In the genomic region with DNA sequence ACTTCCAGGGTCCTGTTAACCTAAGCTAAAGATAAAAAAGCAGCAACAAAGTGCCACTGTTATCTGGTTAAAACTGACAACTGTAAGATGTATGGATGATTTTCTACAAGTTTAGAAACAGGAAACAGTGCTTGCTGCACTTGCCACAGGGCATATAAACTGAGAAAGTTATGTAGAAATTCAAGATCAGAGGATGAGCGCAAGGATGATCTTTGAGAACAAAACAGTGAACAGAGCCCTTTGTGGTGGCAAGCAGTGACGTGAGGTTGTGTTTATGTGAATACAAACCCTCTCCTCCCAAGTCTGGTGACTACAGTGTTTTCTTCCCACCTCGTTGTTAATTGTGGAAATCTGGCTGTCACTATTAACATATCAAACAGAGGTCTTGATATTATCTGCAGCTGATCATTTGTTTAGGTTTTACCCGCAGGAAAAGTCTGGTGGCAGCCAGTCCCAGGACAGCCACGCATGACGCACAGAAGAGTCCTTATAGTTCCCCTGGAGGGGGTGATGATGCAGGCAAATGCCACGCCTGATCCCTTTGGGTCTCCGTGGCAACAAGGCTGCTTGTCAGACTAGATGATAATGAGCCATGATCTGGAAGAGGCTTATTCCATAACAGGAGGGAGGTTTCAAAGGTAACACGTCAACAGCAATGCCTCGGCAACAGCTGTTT, we compare ENCODE assay signal across 8 cellular contexts. TPM values are rescaled to one million over a fixed set of nuclear protein-coding genes. Genes with fewer than 3 reads are reported as not detected.
DNase-seq lines count a peak whose midpoint lies in the region; ATAC-seq and TF ChIP-seq lines count a peak whose summit lies in the region.

No MANE protein-coding gene starts in this region.

- TF ChIP-seq CTCF in OCI-LY7 (conservative IDR thresholded peaks at IDR 0.05; ENCODE audit: low read length) = no peak
- no peak for TF ChIP-seq CTCF in left ventricle myocardium inferior (IDR thresholded peaks at IDR 0.05; ENCODE audit: borderline replicate concordance)

- peak overlapping the region; percentile 40; the same call in 1 of the 2 replicates for H2AFZ ChIP-seq in OCI-LY7 (ENCODE audit: low read length)

- POLR2A ChIA-PET in OCI-LY7 (lab: Charles Lee) = interaction anchor here (0.6 to 1.2 kb wide), 7 partner anchors 12 to 959 kb away, joined by 3 to 4 read pairs (median 3); no protein-coding TSS in a partner anchor

- H4K20me1 ChIP-seq in OCI-LY7 (ENCODE audit: insufficient read depth, low read length) = no peaks in the 10 kb centered on the region

- ATAC-seq in GM18520 (IDR thresholded peaks at IDR 0.05; ENCODE audit: unreplicated experiment) = no peak
- no peak for ATAC-seq in GM21737 (IDR thresholded peaks at IDR 0.05; ENCODE audit: unreplicated experiment)

- peak; percentile 52 for DNase-seq in GF-D8 (lab: John Stamatoyannopoulos, UW)
- no peak for DNase-seq in OCI-LY7 (ENCODE audit: low spot score)
- peak; percentile 13 to 56 (median 34) for DNase-seq in activated naive CD4-positive, alpha-beta T cell (lab: John Stamatoyannopoulos, UW)
- peak; percentile 56 for DNase-seq in left ventricle myocardium inferior
- peak; percentile 17 to 28 for DNase-seq in stimulated activated CD4-positive, alpha-beta T cell treated with anti-CD3 and anti-CD28 coated beads, Interleukin-1b, Interleukin-23, amount 100 ng/mL, for 4 hours (ENCODE audit: low read depth in 2 of 2)
- DNase-seq in NCI-H2081 (lab: John Stamatoyannopoulos, UW) = no peak

- H3K4me3 ChIP-seq in OCI-LY7 (ENCODE audit: low read depth, low read length, poor library complexity, severe bottlenecking) (no peak overlapping the region), left ventricle myocardium inferior (no peak overlapping the region)

- no peaks in the 10 kb centered on the region for H3K79me2 ChIP-seq in OCI-LY7 (ENCODE audit: insufficient read depth, low read depth, low read length)

- H3K4me2 ChIP-seq in OCI-LY7 (ENCODE audit: low read length) = no peak overlapping the region

- intact Hi-C loops in OCI-LY7 (cut with micrococcal nuclease; ENCODE audit: unreplicated experiment) = loop anchor here (5.0 kb wide), 1 partner anchor 38 kb away; no protein-coding TSS in a partner anchor
- intact Hi-C loops in left ventricle myocardium inferior (cut with micrococcal nuclease) = no loop called here

- H3K9me3 ChIP-seq in OCI-LY7 (ENCODE audit: low read length) (no peaks in the 10 kb centered on the region), left ventricle myocardium inferior (replicated peaks) (peaks cover 6% of the 10 kb centered on the region)

- H3K36me3 ChIP-seq in OCI-LY7 (ENCODE audit: insufficient read depth, low read length) (no peaks in the 10 kb centered on the region), left ventricle myocardium inferior (no peaks in the 10 kb centered on the region)

- BruUV-seq in OCI-LY7 (replicated peaks; lab: Mats Ljungman, UMichigan) = no TSS peak

- H3K27ac ChIP-seq in OCI-LY7 (ENCODE audit: low read depth, low read length, poor library complexity, severe bottlenecking) (no peak overlapping the region), left ventricle myocardium inferior (replicated peaks) (peak overlapping the region; percentile 32)

- H3K4me1 ChIP-seq in OCI-LY7 (ENCODE audit: insufficient read depth, low read length, poor library complexity, severe bottlenecking) (no peaks in the 10 kb centered on the region), left ventricle myocardium inferior (peaks cover 25% of the 10 kb centered on the region)

- no peaks in the 10 kb centered on the region for H3K27me3 ChIP-seq in left ventricle myocardium inferior (ENCODE audit: low read depth)

- CTCF ChIA-PET in OCI-LY7 (lab: Charles Lee; ENCODE audit: unreplicated experiment) = interaction anchor here (0.7 kb wide), 1 partner anchor 25 kb away, joined by 3 read pairs; no protein-coding TSS in a partner anchor

- H3K9me2 ChIP-seq in OCI-LY7 (ENCODE audit: insufficient read depth, low read length) = no peaks in the 10 kb centered on the region

RNA-seq across cellular contexts. Expression of a gene that starts 43.1 kb away (rescaled TPM):
- 7.0 and 8.8 TPM in 2 replicates for total RNA-seq in OCI-LY7 (2014; rRNA removed; shearing (Covaris generic))
- total RNA-seq in OCI-LY7 (2022) (23.6 and 28.3 TPM in 2 replicates), left ventricle myocardium inferior (7.0 TPM)

Comparison
In these comparisons a context has a peak if more than half of its experiments do, and no peak if none do; other contexts are left out.
1. DNase-seq: peak in GF-D8 (single experiment), activated naive CD4-positive, alpha-beta T cell (4 of 4), left ventricle myocardium inferior (single experiment) and stimulated activated CD4-positive, alpha-beta T cell treated with anti-CD3 and anti-CD28 coated beads, Interleukin-1b, Interleukin-23, amount 100 ng/mL, for 4 hours (2 of 2); none in OCI-LY7 (single experiment) and NCI-H2081 (0 of 2).